Comparison of ENCODE assay signal across 8 cellular contexts in genomic region chr19:17078920-17079709, GRCh38. TPM values are rescaled to one million over a fixed set of nuclear protein-coding genes. Genes with fewer than 3 reads are reported as not detected.
A peak's percentile ranks its signal among the peaks of the same experiment; 100 is the strongest.
DNase-seq lines count a peak whose midpoint lies in the region; ATAC-seq and TF ChIP-seq lines count a peak whose summit lies in the region.

No MANE protein-coding gene starts in this region.

- peaks cover 6% of the 10 kb centered on the region; the same call in 1 of the 2 replicates for H3F3A ChIP-seq in DOHH2 (ENCODE audit: control insufficient read depth, insufficient read depth)

- H3K27ac ChIP-seq in DOHH2 (ENCODE audit: low read depth, low read length) (peak overlapping the region; percentile 52), esophagus squamous epithelium (peak overlapping the region; percentile 84 to 97 (median 94))

- 55 to 60% methylated on average over 14 to 16 of the region's 19 CpGs for WGBS in esophagus squamous epithelium, 2 donors

- H3K9me2 ChIP-seq in DOHH2 (replicated peaks; ENCODE audit: control insufficient read depth, low read length), result no peaks in the 10 kb centered on the region

- no peak for TF ChIP-seq POLR2A in esophagus squamous epithelium (IDR thresholded peaks at IDR 0.05)

- H3K4me1 ChIP-seq in DOHH2 (ENCODE audit: control insufficient read depth, low read length) (peaks cover 67% of the 10 kb centered on the region), esophagus squamous epithelium (peaks cover 25 to 71% (median 51%) of the 10 kb centered on the region in 3 donors)

- intact Hi-C loops in esophagus squamous epithelium (cut with DNase I), result no loop called here

- H4K20me1 ChIP-seq in DOHH2 (ENCODE audit: control insufficient read depth, insufficient read depth, low read depth, low read length), result peaks cover 27% of the 10 kb centered on the region

- H3K9me3 ChIP-seq in DOHH2 (ENCODE audit: control insufficient read depth, insufficient read depth, low read length), result no peaks in the 10 kb centered on the region
- no peaks in the 10 kb centered on the region for H3K9me3 ChIP-seq in esophagus squamous epithelium

- TF ChIP-seq CTCF in DOHH2 (IDR thresholded peaks at IDR 0.05; ENCODE audit: low read depth, low read length, poor library complexity, severe bottlenecking) (no peak), esophagus squamous epithelium (IDR thresholded peaks at IDR 0.05) (no peak)

- DNase-seq in SK-MEL-5 (ENCODE audit: low read depth, low spot score) (peak; percentile 58), esophagus squamous epithelium (lab: John Stamatoyannopoulos, UW) (no peak), retina (peak; percentile 83), 8988T (no peak), Kasumi-1 (lab: John Stamatoyannopoulos, UW) (no peak)
- DNase-seq in activated CD4-positive, alpha-beta T cell treated with anti-CD3 and anti-CD28 coated beads, Interleukin-2, amount 50 U/mL, for 48 hours, result no peak

- in situ Hi-C loops in SK-MEL-5 (cut with HindIII; ENCODE audit: low pct_unique_long_range_greater_than_20kb, low sequenced_read_pairs), result no loop called here

- no peak for ATAC-seq in HG03520 (IDR thresholded peaks at IDR 0.05; ENCODE audit: unreplicated experiment)

- H3K4me3 ChIP-seq in DOHH2 (ENCODE audit: low read length) (peak overlapping the region; percentile 82), esophagus squamous epithelium (peak overlapping the region; percentile 11 to 62 (median 43))

- H3K27me3 ChIP-seq in DOHH2 (ENCODE audit: control insufficient read depth, low read length), result no peaks in the 10 kb centered on the region
- no peaks in the 10 kb centered on the region for H3K27me3 ChIP-seq in esophagus squamous epithelium

- peaks cover 96% of the 10 kb centered on the region for H3K79me2 ChIP-seq in DOHH2 (ENCODE audit: control insufficient read depth, low read length)

- H3K4me2 ChIP-seq in DOHH2 (ENCODE audit: low read length), result peak overlapping the region; percentile 93

- H3K36me3 ChIP-seq in DOHH2 (ENCODE audit: control insufficient read depth, low read length) (peaks cover 55% of the 10 kb centered on the region), esophagus squamous epithelium (no peaks in the 10 kb centered on the region)

RNA-seq across cellular contexts. Expression of gene MYO9B, which starts 3.5 kb away (rescaled TPM):
- 62.6 and 79.9 TPM in 2 replicates for total RNA-seq in SK-MEL-5 (2014; rRNA removed; shearing (Covaris generic))
- 108 and 118 TPM in 2 replicates for polyA plus RNA-seq in SK-MEL-5 (2015; cell fraction: cytosol; rRNA removed)
- polyA plus RNA-seq in SK-MEL-5 (2015; cell fraction: nucleus; rRNA removed), result 399 and 495 TPM in 2 replicates
- 10 to 100 TPM; 25.5 to 60.5 (median 39.5) TPM for total RNA-seq in esophagus squamous epithelium

RNA-seq across cellular contexts. Expression of gene HAUS8, which starts 3.9 kb away (rescaled TPM):
- 4.1 and 6.7 TPM in 2 replicates for total RNA-seq in SK-MEL-5 (2014; rRNA removed; shearing (Covaris generic))
- polyA plus RNA-seq in SK-MEL-5 (2015; cell fraction: cytosol; rRNA removed), result 9.2 and 9.7 TPM in 2 replicates
- 18.9 and 26.1 TPM in 2 replicates for polyA plus RNA-seq in SK-MEL-5 (2015; cell fraction: nucleus; rRNA removed)
- 1 to 10 TPM; 3.0 to 5.8 (median 3.2) TPM for total RNA-seq in esophagus squamous epithelium

RNA-seq across cellular contexts. Expression of gene CPAMD8, which starts 52.5 kb away (rescaled TPM):
- total RNA-seq in SK-MEL-5 (2014; rRNA removed; shearing (Covaris generic)), result 0.11 TPM in 1 of 2 replicates, not detected in the other
- polyA plus RNA-seq in SK-MEL-5 (2015; cell fraction: cytosol; rRNA removed), result 0.14 and 0.29 TPM in 2 replicates
- 0.77 and 2.9 TPM in 2 replicates for polyA plus RNA-seq in SK-MEL-5 (2015; cell fraction: nucleus; rRNA removed)
- 1 to 10 TPM in 3 of 4 donors, under 1 TPM in 1; 0.72 to 8.2 (median 4.0) TPM for total RNA-seq in esophagus squamous epithelium

Comparison
In these comparisons a context has a peak if more than half of its experiments do, and no peak if none do; other contexts are left out.
1. DNase-seq: peak in SK-MEL-5 (single experiment) and retina (single experiment); none in esophagus squamous epithelium (single experiment), 8988T (single experiment), activated CD4-positive, alpha-beta T cell treated with anti-CD3 and anti-CD28 coated beads, Interleukin-2, amount 50 U/mL, for 48 hours (0 of 2) and Kasumi-1 (0 of 2).